ENCODE assay signal across 20 cellular contexts in the genomic region with DNA sequence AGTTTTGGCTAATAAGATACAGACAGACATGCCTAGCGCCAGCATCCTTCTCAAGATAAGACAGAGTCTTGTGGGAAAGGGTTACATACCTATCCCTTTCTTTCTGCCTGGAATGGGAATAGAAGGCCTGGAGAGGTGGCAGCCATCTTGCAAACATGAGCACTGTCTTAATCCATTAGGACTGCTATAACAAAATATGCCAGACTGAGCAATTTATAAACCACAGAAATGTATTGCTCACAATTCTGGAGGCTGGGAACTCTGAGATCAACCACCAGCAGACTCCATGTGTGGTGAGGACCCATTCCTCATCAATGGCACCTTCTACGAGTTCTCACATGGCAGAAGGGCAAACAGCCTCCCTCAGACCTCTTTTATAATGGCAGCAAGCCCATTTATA. TPM values are rescaled to one million over a fixed set of nuclear protein-coding genes. Genes with fewer than 3 reads are reported as not detected.
DNase-seq lines count a peak whose midpoint lies in the region; TF ChIP-seq lines count a peak whose summit lies in the region.
"Had no signal": no experiment of that assay in that cellular context is flagged by ENCODE, and none has a peak within 500 bp of the region (broad histone marks: within the 10 kb centered on the region; RNA-seq: fewer than 3 reads in every experiment).

No MANE protein-coding gene starts in this region.

- CTCF ChIA-PET in AG04449 (lab: Yijun Ruan, JAX): no interaction called here

- peak; percentile 37 for DNase-seq in AG04449 (ENCODE audit: low read depth, low spot score)
- DNase-seq in H4 (ENCODE audit: low spot score): peak; percentile 6
- peak; percentile 84 for DNase-seq in amniotic epithelial cell (ENCODE audit: low read depth)
- peak; percentile 16 for DNase-seq in hepatic stellate cell (ENCODE audit: low spot score)
- no peak for DNase-seq in hippocampal formation (lab: John Stamatoyannopoulos, UW)
- no peak for DNase-seq in activated CD4-positive, CD25-positive, alpha-beta regulatory T cell (lab: John Stamatoyannopoulos, UW)
- no peak for DNase-seq in BE2C
- no peak for DNase-seq in NCI-H2081 (lab: John Stamatoyannopoulos, UW)
- DNase-seq: activated CD4-positive, alpha-beta memory T cell treated with anti-CD3 and anti-CD28 coated beads for 36 hours; activated naive CD4-positive, alpha-beta T cell treated with anti-CD3 and anti-CD28 coated beads, Interleukin-2, amount 10 ng/mL, durations not matched to agents 7 days and 5 days; body of pancreas; CD4-positive, alpha-beta memory T cell; midbrain; NCI-H1105 treated with DMSO at 0.1 percent for 48 hours; NCI-H2171; NCI-H774; nephron progenitor cell; PC-3; transverse colon had no signal

- H3K27me3 ChIP-seq in BE2C: no peaks in the 10 kb centered on the region
- H3K27me3 ChIP-seq: body of pancreas, SJSA1, transverse colon had no signal

- POLR2A ChIA-PET in AG04449 (lab: Yijun Ruan, JAX): no interaction called here

- H3K4me3 ChIP-seq in AG04449 (ENCODE audit: low read depth, low read length): no peak overlapping the region
- no peak overlapping the region for H3K4me3 ChIP-seq in BE2C (ENCODE audit: low read depth, low read length)
- H3K4me3 ChIP-seq: body of pancreas, SJSA1, transverse colon had no signal

- H3K9me3 ChIP-seq in BE2C: no peaks in the 10 kb centered on the region
- H3K9me3 ChIP-seq: body of pancreas, SJSA1, transverse colon had no signal

- peaks cover 10% of the 10 kb centered on the region for H3K4me1 ChIP-seq in BE2C
- H3K4me1 ChIP-seq: body of pancreas, SJSA1 had no signal

- TF ChIP-seq CTCF in AG04449 (IDR thresholded peaks at IDR 0.05; ENCODE audit: insufficient read depth, low read length, missing control alignments) (no peak), BE2C (IDR thresholded peaks at IDR 0.05; ENCODE audit: low read depth, low read length) (no peak)

- H3K36me3 ChIP-seq in BE2C: no peaks in the 10 kb centered on the region
- H3K36me3 ChIP-seq: SJSA1, transverse colon had no signal

RNA-seq across cellular contexts. Expression of a gene that starts 26.5 kb away (rescaled TPM):
- 21.1 and 23.8 TPM in 2 replicates for total RNA-seq in H4 (2014; rRNA removed; shearing (Covaris generic))
- polyA plus RNA-seq in BE2C (2012; ENCODE audit: insufficient read depth, insufficient read length, low read depth): 2.3 TPM
- total RNA-seq: body of pancreas had no signal

Comparison
In these comparisons a context has a peak if more than half of its experiments do, and no peak if none do; other contexts are left out.
1. DNase-seq: peak in AG04449 (single experiment), H4 (single experiment), amniotic epithelial cell (single experiment) and hepatic stellate cell (single experiment); none in hippocampal formation (0 of 2), activated CD4-positive, CD25-positive, alpha-beta regulatory T cell (0 of 4), BE2C (single experiment) and NCI-H2081 (0 of 2).